35 cellular contexts compared by ENCODE assay signal in genomic region chr12:85708775-85709174, GRCh38.
"Had no signal": no experiment of that assay in that cellular context is flagged by ENCODE, and none has a peak within 500 bp of the region (broad histone marks: within the 10 kb centered on the region; RNA-seq: fewer than 3 reads in every experiment).

No MANE protein-coding gene starts in this region.

- H3K9me3 ChIP-seq: MG63 had no signal

- DNase-seq: Kasumi-1, MG63, MM.1S, MV-4-11, NCI-H1048, NCI-H1092, NCI-H1092 treated with DMSO at 0.1 percent for 48 hours, NCI-H1105, NCI-H1105 treated with DMSO at 0.1 percent for 48 hours, NCI-H1417, NCI-H1417 treated with DMSO at 0.1 percent for 48 hours, NCI-H1436, NCI-H1436 treated with DMSO at 0.1 percent for 48 hours, NCI-H146, NCI-H1694, NCI-H1694 treated with DMSO at 0.1 percent for 48 hours, NCI-H187, NCI-H187 treated with DMSO at 0.1 percent for 48 hours, NCI-H1930, NCI-H2029, NCI-H2029 treated with DMSO at 0.1 percent for 48 hours, NCI-H2081, NCI-H2081 treated with DMSO at 0.1 percent for 48 hours, NCI-H2107, NCI-H2171, NCI-H2171 treated with DMSO at 0.1 percent for 48 hours, NCI-H2227 treated with DMSO at 0.1 percent for 48 hours, NCI-H226, NCI-H345, NCI-H446, NCI-H446 treated with DMSO at 0.1 percent for 48 hours, NCI-H510A, NCI-H510A treated with DMSO at 0.1 percent for 48 hours, NCI-H524, NCI-H524 treated with DMSO at 0.1 percent for 48 hours had no signal

- H3K4me3 ChIP-seq: MG63 had no signal

- H3K36me3 ChIP-seq: MG63 had no signal
